Comparison of ENCODE assay signal across 17 cellular contexts in genomic region chr20:58244517-58245030, GRCh38. TPM values are rescaled to one million over a fixed set of nuclear protein-coding genes. Genes with fewer than 3 reads are reported as not detected.
A peak's percentile ranks its signal among the peaks of the same experiment; 100 is the strongest.
DNase-seq lines count a peak whose midpoint lies in the region; ATAC-seq, FAIRE-seq and TF ChIP-seq lines count a peak whose summit lies in the region.
"Had no signal": no experiment of that assay in that cellular context is flagged by ENCODE, and none has a peak within 500 bp of the region (broad histone marks: within the 10 kb centered on the region; RNA-seq: fewer than 3 reads in every experiment).

No MANE protein-coding gene starts in this region.

- no peak for TF ChIP-seq CTCF in RWPE2 (IDR thresholded peaks at IDR 0.05; ENCODE audit: poor library complexity, severe bottlenecking)

- no peaks in the 10 kb centered on the region for H3K27me3 ChIP-seq in RWPE2 (ENCODE audit: insufficient read depth, poor library complexity, severe bottlenecking)
- H3K27me3 ChIP-seq: BE2C had no signal

- H3K27me3 Mint-ChIP-seq in activated CD8-positive, alpha-beta memory T cell treated with anti-CD3 and anti-CD28 coated beads, Interleukin-2, amount 10 ng/mL, durations not matched to agents 7 days and 5 days: no peaks in the 10 kb centered on the region
- H3K27me3 Mint-ChIP-seq: CD8-positive, alpha-beta memory T cell had no signal

- no peaks in the 10 kb centered on the region for H3K9me3 ChIP-seq in RWPE2 (ENCODE audit: severe bottlenecking)
- H3K9me3 ChIP-seq: BE2C, Caco-2 had no signal

- peaks cover 79% of the 10 kb centered on the region for H3K36me3 ChIP-seq in RWPE2 (ENCODE audit: low read depth)

- no peak overlapping the region for H3K4me3 ChIP-seq in RWPE2 (ENCODE audit: severe bottlenecking)

- ATAC-seq in activated CD8-positive, alpha-beta memory T cell treated with anti-CD3 and anti-CD28 coated beads, Interleukin-2, amount 10 ng/mL, durations not matched to agents 7 days and 5 days: no peak
- ATAC-seq in RWPE2 (ENCODE audit: low read depth): no peak
- no peak for ATAC-seq in GM21529 (IDR thresholded peaks at IDR 0.05; ENCODE audit: unreplicated experiment)

- CTCF ChIA-PET in activated CD8-positive, alpha-beta memory T cell treated with anti-CD3 and anti-CD28 coated beads, Interleukin-2, amount 10 ng/mL, durations not matched to agents 7 days and 5 days (lab: Charles Lee): interaction anchor here (1.3 to 3.8 kb wide), 3 partner anchors 8 to 203 kb away, joined by 3 to 9 read pairs (median 8); no protein-coding TSS in a partner anchor

- no peaks in the 10 kb centered on the region for H3K4me1 Mint-ChIP-seq in activated CD8-positive, alpha-beta memory T cell treated with anti-CD3 and anti-CD28 coated beads, Interleukin-2, amount 10 ng/mL, durations not matched to agents 7 days and 5 days
- H3K4me1 Mint-ChIP-seq: CD8-positive, alpha-beta memory T cell had no signal

- H3K27ac Mint-ChIP-seq in activated CD8-positive, alpha-beta memory T cell treated with anti-CD3 and anti-CD28 coated beads, Interleukin-2, amount 10 ng/mL, durations not matched to agents 7 days and 5 days: no peak overlapping the region

- no peak overlapping the region for H3K27ac ChIP-seq in RWPE2 (ENCODE audit: poor library complexity, severe bottlenecking)
- H3K27ac ChIP-seq: C4-2B had no signal

- H3K36me3 Mint-ChIP-seq in activated CD8-positive, alpha-beta memory T cell treated with anti-CD3 and anti-CD28 coated beads, Interleukin-2, amount 10 ng/mL, durations not matched to agents 7 days and 5 days: peaks cover 10% of the 10 kb centered on the region

- peak; percentile 32 for DNase-seq in activated CD8-positive, alpha-beta memory T cell treated with anti-CD3 and anti-CD28 coated beads, Interleukin-2, amount 10 ng/mL, durations not matched to agents 7 days and 5 days
- DNase-seq in activated CD8-positive, alpha-beta memory T cell treated with anti-CD3 and anti-CD28 coated beads, Interleukin-2, amount 50 U/mL, for 48 hours: no peak
- DNase-seq in RWPE2 (ENCODE audit: low spot score) (peak; percentile 70), islet precursor cell (peak; percentile 29), frontal cortex (ENCODE audit: low spot score in 2 of 2) (no peak), NCI-H748 treated with DMSO at 0.1 percent for 48 hours (lab: John Stamatoyannopoulos, UW) (no peak)
- DNase-seq: BE2C; Caco-2; CD8-positive, alpha-beta memory T cell; DND-41; GDM1; GOT3; H9 had no signal

- no peaks in the 10 kb centered on the region for H3K9me3 Mint-ChIP-seq in activated CD8-positive, alpha-beta memory T cell treated with anti-CD3 and anti-CD28 coated beads, Interleukin-2, amount 10 ng/mL, durations not matched to agents 7 days and 5 days (ENCODE audit: low read depth)
- H3K9me3 Mint-ChIP-seq: CD8-positive, alpha-beta memory T cell; H9 had no signal

- FAIRE-seq in frontal cortex (lab: Jason Lieb, UNC): no peak
- FAIRE-seq: A204.1 had no signal

- no peak overlapping the region for H3K4me3 Mint-ChIP-seq in activated CD8-positive, alpha-beta memory T cell treated with anti-CD3 and anti-CD28 coated beads, Interleukin-2, amount 10 ng/mL, durations not matched to agents 7 days and 5 days
- H3K4me3 Mint-ChIP-seq: CD8-positive, alpha-beta memory T cell; H9 had no signal

- no peaks in the 10 kb centered on the region for H3K4me1 ChIP-seq in RWPE2 (ENCODE audit: insufficient read depth, poor library complexity, severe bottlenecking)
- H3K4me1 ChIP-seq: BE2C, Caco-2 had no signal

RNA-seq across cellular contexts. Expression of gene ANKRD60, which starts 16.1 kb away (rescaled TPM):
- not detected for total RNA-seq in activated CD8-positive, alpha-beta memory T cell treated with anti-CD3 and anti-CD28 coated beads, Interleukin-2, amount 10 ng/mL, durations not matched to agents 7 days and 5 days
- total RNA-seq in frontal cortex: not detected
- total RNA-seq: Caco-2; CD8-positive, alpha-beta memory T cell; H9; HT1080 had no signal

Comparison
In these comparisons a context has a peak if more than half of its experiments do, and no peak if none do; other contexts are left out.
1. DNase-seq: peak in activated CD8-positive, alpha-beta memory T cell treated with anti-CD3 and anti-CD28 coated beads, Interleukin-2, amount 10 ng/mL, durations not matched to agents 7 days and 5 days (single experiment), RWPE2 (single experiment) and islet precursor cell (single experiment); none in activated CD8-positive, alpha-beta memory T cell treated with anti-CD3 and anti-CD28 coated beads, Interleukin-2, amount 50 U/mL, for 48 hours (single experiment), frontal cortex (0 of 2) and NCI-H748 treated with DMSO at 0.1 percent for 48 hours (single experiment).